1 cellular context compared by ENCODE assay signal in the genomic region with DNA sequence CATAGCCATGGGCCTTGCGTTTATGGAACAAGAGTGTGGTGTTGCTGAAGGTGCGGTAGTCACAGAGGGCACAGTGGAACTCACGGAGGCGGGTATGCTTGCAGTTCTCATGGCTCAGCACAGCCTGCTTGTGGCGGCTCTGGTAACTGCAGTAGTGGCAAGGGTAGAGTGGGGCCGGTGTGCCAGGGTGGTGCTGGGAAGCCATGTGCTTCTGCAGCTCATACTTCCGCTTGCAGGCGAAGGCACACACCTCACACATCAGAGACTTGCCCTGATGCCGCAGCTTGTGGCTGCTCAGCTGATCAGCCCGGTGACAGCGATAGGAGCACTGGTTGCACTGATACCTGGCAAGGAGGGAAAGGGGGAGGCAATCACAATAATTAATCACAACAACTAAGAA.
TF ChIP-seq lines count a peak whose summit lies in the region.

No MANE protein-coding gene starts in this region.

TF ChIP-seq in IMR-90, 13 proteins besides CTCF, POLR2A, EP300 and RAD21:
- no peak for TF ChIP-seq MXI1 (IDR thresholded peaks at IDR 0.05; ENCODE audit: borderline replicate concordance, low read depth, low read length)
- TF ChIP-seq ELK1 (IDR thresholded peaks at IDR 0.05; ENCODE audit: borderline replicate concordance, low read depth, low read length) = no peak
- TF ChIP-seq SMC3 (IDR thresholded peaks at IDR 0.05; ENCODE audit: low read depth, low read length) = no peak
- TF ChIP-seq CEBPB (IDR thresholded peaks at IDR 0.05; ENCODE audit: low read depth, low read length) = no peak
- no peak for TF ChIP-seq RFX5 (IDR thresholded peaks at IDR 0.05; ENCODE audit: low read depth, low read length)
- TF ChIP-seq BHLHE40 (IDR thresholded peaks at IDR 0.05; ENCODE audit: low read depth, low read length) = no peak
